In genomic region chr1:15756143-15757015, GRCh38 we compare ENCODE assay signal across 8 cellular contexts. TPM values are rescaled to one million over a fixed set of nuclear protein-coding genes. Genes with fewer than 3 reads are reported as not detected.
DNase-seq lines count a peak whose midpoint lies in the region; ATAC-seq and TF ChIP-seq lines count a peak whose summit lies in the region.
"Had no signal": no experiment of that assay in that cellular context is flagged by ENCODE, and none has a peak within 500 bp of the region (broad histone marks: within the 10 kb centered on the region; RNA-seq: fewer than 3 reads in every experiment).

No MANE protein-coding gene starts in this region.

- WGBS in trophoblast cell (ENCODE audit: extremely low coverage, insufficient coverage, insufficient read length): no CpG with 5 or more reads among the region's 21 CpGs

- H3K27me3 Mint-ChIP-seq in endothelial cell (ENCODE audit: unreplicated experiment): peaks cover 9% of the 10 kb centered on the region
- H3K27me3 Mint-ChIP-seq in Caco-2 (ENCODE audit: insufficient read depth, unreplicated experiment): no peaks in the 10 kb centered on the region

- H3K18ac ChIP-seq in trophoblast cell (ENCODE audit: low read length): no peak overlapping the region

- H3K4me1 Mint-ChIP-seq in endothelial cell (ENCODE audit: unreplicated experiment) (peaks cover 18% of the 10 kb centered on the region), Caco-2 (ENCODE audit: low read depth, unreplicated experiment) (peaks cover 9% of the 10 kb centered on the region)

- DNase-seq in HuH-7.5 (ENCODE audit: low spot score): peak; percentile 3
- DNase-seq in NCI-H526 treated with DMSO at 0.1 percent for 48 hours (lab: John Stamatoyannopoulos, UW): peak; percentile 91
- DNase-seq in endothelial cell (ENCODE audit: low spot score): no peak
- DNase-seq in trophoblast cell: no peak
- no peak for DNase-seq in Caco-2
- DNase-seq in left lung: no peak
- no peak for DNase-seq in upper lobe of right lung

- H3K23ac ChIP-seq in trophoblast cell (ENCODE audit: low read length): no peak overlapping the region

- peak overlapping the region; percentile 19 for H2BK12ac ChIP-seq in trophoblast cell (ENCODE audit: low read length)

- no peaks in the 10 kb centered on the region for H3K36me3 ChIP-seq in trophoblast cell (ENCODE audit: control insufficient read depth in 1 of 2, insufficient read depth in 2 of 2, low read length in 2 of 2)
- H3K36me3 ChIP-seq in Caco-2 (ENCODE audit: control insufficient read depth, insufficient read depth, low read length): no peaks in the 10 kb centered on the region
- no peaks in the 10 kb centered on the region for H3K36me3 ChIP-seq in left lung
- no peaks in the 10 kb centered on the region for H3K36me3 ChIP-seq in upper lobe of right lung

- no peak overlapping the region for H4K91ac ChIP-seq in trophoblast cell (ENCODE audit: low read depth, low read length)

- H3K9ac ChIP-seq in trophoblast cell (ENCODE audit: low read length): no peak overlapping the region

- TF ChIP-seq CTCF in endothelial cell (IDR thresholded peaks at IDR 0.05; ENCODE audit: unreplicated experiment) (no peak), Caco-2 (IDR thresholded peaks at IDR 0.05; ENCODE audit: insufficient read depth in 1 of 2, low read depth in 1 of 2, low read length in 1 of 2, severe bottlenecking in 1 of 2, unreplicated experiment in 1 of 2) (no peak), left lung (IDR thresholded peaks at IDR 0.05) (no peak), upper lobe of right lung (IDR thresholded peaks at IDR 0.05) (no peak)

- peaks cover 28% of the 10 kb centered on the region for H3K79me1 ChIP-seq in trophoblast cell (ENCODE audit: low read length)

- no peak overlapping the region for H3K27ac ChIP-seq in trophoblast cell (ENCODE audit: low read depth, low read length)
- no peak overlapping the region for H3K27ac ChIP-seq in left lung
- H3K27ac ChIP-seq in upper lobe of right lung: no peak overlapping the region

- H3K4me3 Mint-ChIP-seq in endothelial cell (ENCODE audit: unreplicated experiment) (peak overlapping the region; percentile 32), Caco-2 (ENCODE audit: unreplicated experiment) (no peak overlapping the region)

- intact Hi-C loops in Caco-2 (cut with micrococcal nuclease; ENCODE audit: unreplicated experiment) (no loop called here), left lung (cut with DNase I) (no loop called here), upper lobe of right lung (cut with DNase I) (no loop called here)

- H4K8ac ChIP-seq in trophoblast cell (ENCODE audit: low read depth, low read length): no peak overlapping the region

- H3K4me3 ChIP-seq in trophoblast cell (ENCODE audit: low read depth, low read length) (no peak overlapping the region), Caco-2 (ENCODE audit: low read depth, low read length) (no peak overlapping the region), left lung (no peak overlapping the region), upper lobe of right lung (no peak overlapping the region)

- H3K9me3 ChIP-seq in trophoblast cell (ENCODE audit: insufficient read depth, low read depth, low read length) (peaks cover 2% of the 10 kb centered on the region), Caco-2 (no peaks in the 10 kb centered on the region), left lung (no peaks in the 10 kb centered on the region), upper lobe of right lung (no peaks in the 10 kb centered on the region)

- H2AK5ac ChIP-seq in trophoblast cell (ENCODE audit: low read length): peak overlapping the region; percentile 24

- H2BK120ac ChIP-seq in trophoblast cell (ENCODE audit: insufficient read depth, low read length, poor library complexity): no peak overlapping the region

- no peak overlapping the region for H3K4ac ChIP-seq in trophoblast cell (ENCODE audit: low read depth, low read length)

- H3K36me3 Mint-ChIP-seq in endothelial cell (ENCODE audit: low read depth, unreplicated experiment) (peaks cover 5% of the 10 kb centered on the region), Caco-2 (ENCODE audit: insufficient read depth, unreplicated experiment) (no peaks in the 10 kb centered on the region)

- H3K14ac ChIP-seq in trophoblast cell (ENCODE audit: low read length): no peak overlapping the region

- H2BK5ac ChIP-seq in trophoblast cell (ENCODE audit: low read depth, low read length, poor library complexity): no peak overlapping the region

- CTCF ChIA-PET in Caco-2 (lab: Charles Lee): no interaction called here

- no peak overlapping the region for H2AFZ ChIP-seq in trophoblast cell (ENCODE audit: insufficient read depth, low read length, poor library complexity)

- H3K9me3 Mint-ChIP-seq in endothelial cell (ENCODE audit: unreplicated experiment) (no peaks in the 10 kb centered on the region), Caco-2 (ENCODE audit: unreplicated experiment) (no peaks in the 10 kb centered on the region)

- no peak overlapping the region for H4K12ac ChIP-seq in trophoblast cell (ENCODE audit: low read depth, low read length)

- H3K4me2 ChIP-seq in trophoblast cell (ENCODE audit: low read length): no peak overlapping the region

- no peak for ATAC-seq in left lung
- no peak for ATAC-seq in upper lobe of right lung

- H3K27me3 ChIP-seq in trophoblast cell (ENCODE audit: insufficient read depth, low read length): no peaks in the 10 kb centered on the region
- no peaks in the 10 kb centered on the region for H3K27me3 ChIP-seq in Caco-2 (replicated peaks; ENCODE audit: control insufficient read depth, insufficient read depth, low read length)
- H3K27me3 ChIP-seq in left lung: peaks cover 14 to 61% of the 10 kb centered on the region in 2 donors
- peaks cover 22% of the 10 kb centered on the region for H3K27me3 ChIP-seq in upper lobe of right lung

- H3K27ac Mint-ChIP-seq in endothelial cell (ENCODE audit: unreplicated experiment): no peak overlapping the region
- H3K27ac Mint-ChIP-seq in Caco-2 (ENCODE audit: unreplicated experiment): no peak overlapping the region

- H3K79me2 ChIP-seq in trophoblast cell (ENCODE audit: control insufficient read depth, insufficient read depth, low read length, poor library complexity): peaks cover 21% of the 10 kb centered on the region

- peaks cover 9 to 25% of the 10 kb centered on the region in 2 experiments for H3K4me1 ChIP-seq in trophoblast cell (ENCODE audit: control insufficient read depth in 1 of 2, insufficient read depth in 2 of 2, low read length in 2 of 2)
- H3K4me1 ChIP-seq in Caco-2: peaks cover 16% of the 10 kb centered on the region
- H3K4me1 ChIP-seq in left lung: peaks cover 11 to 31% of the 10 kb centered on the region in 2 donors
- H3K4me1 ChIP-seq in upper lobe of right lung: peaks cover 17% of the 10 kb centered on the region

- POLR2A ChIA-PET in Caco-2 (lab: Charles Lee): no interaction called here

- BruUV-seq in Caco-2 (replicated peaks; lab: Mats Ljungman, UMichigan): no TSS peak

RNA-seq across cellular contexts. Expression of gene FBLIM1, which starts 2.2 kb away (rescaled TPM):
- total RNA-seq in endothelial cell (ENCODE audit: unreplicated experiment) (198 TPM), Caco-2 (2022) (3.6 and 5.5 TPM in 2 replicates), left lung (10 to 100 TPM; 52.3 to 57.1 TPM), upper lobe of right lung (39.0 TPM)
- 88.4 and 91.1 TPM in 2 replicates for polyA plus RNA-seq in trophoblast cell (2013)

RNA-seq across cellular contexts. Expression of gene TMEM82, which starts 14.1 kb away (rescaled TPM):
- total RNA-seq in endothelial cell (ENCODE audit: unreplicated experiment): not detected
- polyA plus RNA-seq in trophoblast cell (2013): 0.06 and 0.08 TPM in 2 replicates
- 2.7 and 3.5 TPM in 2 replicates for total RNA-seq in Caco-2 (2022)
- total RNA-seq in left lung: not detected
- not detected for total RNA-seq in upper lobe of right lung
- total RNA-seq: myocyte had no signal

RNA-seq across cellular contexts. Expression of gene SLC25A34, which starts 20.3 kb away (rescaled TPM):
- 3.5 TPM for total RNA-seq in endothelial cell (ENCODE audit: unreplicated experiment)
- 0.42 and 0.44 TPM in 2 replicates for polyA plus RNA-seq in trophoblast cell (2013)
- 0.49 and 1.1 TPM in 2 replicates for total RNA-seq in Caco-2 (2022)
- 1 to 10 TPM; 1.4 to 2.6 TPM for total RNA-seq in left lung
- 3.0 TPM for total RNA-seq in upper lobe of right lung

RNA-seq across cellular contexts. Expression of gene UQCRHL, which starts 51.1 kb away (rescaled TPM):
- total RNA-seq in endothelial cell (ENCODE audit: unreplicated experiment) (2.4 TPM), Caco-2 (2022) (1.8 and 1.9 TPM in 2 replicates), left lung (1 to 10 TPM; 1.2 TPM), upper lobe of right lung (0.93 TPM)
- polyA plus RNA-seq in trophoblast cell (2013): 2.1 TPM in 2 replicates

Comparison
In these comparisons a context has a peak if more than half of its experiments do, and no peak if none do; other contexts are left out.
1. DNase-seq: peak in HuH-7.5 (single experiment) and NCI-H526 treated with DMSO at 0.1 percent for 48 hours (single experiment); none in endothelial cell (single experiment), trophoblast cell (0 of 2), Caco-2 (0 of 2), left lung (0 of 2) and upper lobe of right lung (single experiment).